In genomic region chr15:75723171-75723846, GRCh38 we compare ENCODE assay signal across 12 cellular contexts. TPM values are rescaled to one million over a fixed set of nuclear protein-coding genes. Genes with fewer than 3 reads are reported as not detected.
DNase-seq lines count a peak whose midpoint lies in the region; ATAC-seq and TF ChIP-seq lines count a peak whose summit lies in the region.
"Had no signal": no experiment of that assay in that cellular context is flagged by ENCODE, and none has a peak within 500 bp of the region (broad histone marks: within the 10 kb centered on the region; RNA-seq: fewer than 3 reads in every experiment).

No MANE protein-coding gene starts in this region.

- H3K27ac ChIP-seq in transverse colon: peak overlapping the region; percentile 76 to 88 (median 80)

- in situ Hi-C loops in transverse colon (cut with MboI; ENCODE audit: low pct_ligation_motif_present in 1 of 4, low pct_unique_long_range_greater_than_20kb in 1 of 4, low sequenced_read_pairs in 3 of 4): loop anchor here in 1 of 4 donors (10.0 kb wide), 1 partner anchor 81 kb away; no protein-coding TSS in a partner anchor

- ATAC-seq in mucosa of descending colon: peak; percentile 70
- ATAC-seq in T-cell (replicated peaks in 1 of 4): no peak

- intact Hi-C loops in mucosa of descending colon (cut with DNase I, micrococcal nuclease) (loop anchor here (10.0 kb wide), 1 partner anchor 81 kb away; no protein-coding TSS in a partner anchor), transverse colon (cut with DNase I; ENCODE audit: low total_unique reads) (no loop called here)

- TF ChIP-seq POLR2A in transverse colon (IDR thresholded peaks at IDR 0.05): no peak

- H3K36me3 ChIP-seq in mucosa of descending colon (ENCODE audit: low read depth) (no peaks in the 10 kb centered on the region), transverse colon (no peaks in the 10 kb centered on the region)

- H3K27me3 ChIP-seq in transverse colon: no peaks in the 10 kb centered on the region

- H3K9me3 ChIP-seq in mucosa of descending colon (no peaks in the 10 kb centered on the region), transverse colon (no peaks in the 10 kb centered on the region)

- H3K36me3 Mint-ChIP-seq in chondrocyte (ENCODE audit: low read depth): no peaks in the 10 kb centered on the region
- no peaks in the 10 kb centered on the region for H3K36me3 Mint-ChIP-seq in T-cell
- H3K36me3 Mint-ChIP-seq: immature natural killer cell had no signal

- CTCF ChIA-PET in T-cell (lab: Charles Lee): no interaction called here

- no peak for TF ChIP-seq EP300 in transverse colon (IDR thresholded peaks at IDR 0.05; ENCODE audit: low read depth)

- H3K4me1 ChIP-seq in mucosa of descending colon (ENCODE audit: low read depth) (peaks cover 17% of the 10 kb centered on the region), transverse colon (peaks cover 20 to 32% (median 24%) of the 10 kb centered on the region in 4 donors)

- H3K4me3 ChIP-seq in mucosa of descending colon (no peak overlapping the region), transverse colon (no peak overlapping the region)

- TF ChIP-seq CTCF in chondrocyte (IDR thresholded peaks at IDR 0.05) (no peak), mucosa of descending colon (IDR thresholded peaks at IDR 0.05) (no peak), transverse colon (IDR thresholded peaks at IDR 0.05) (no peak)

- H3K27me3 Mint-ChIP-seq in chondrocyte (ENCODE audit: low read depth) (no peaks in the 10 kb centered on the region), T-cell (peaks cover 12 to 19% of the 10 kb centered on the region in 2 donors)

- H3K4me1 Mint-ChIP-seq in chondrocyte (ENCODE audit: low read depth) (peaks cover 29% of the 10 kb centered on the region), T-cell (peaks cover 0 to 6% (median 5%) of the 10 kb centered on the region in 3 donors)

- no peaks in the 10 kb centered on the region for H3K9me3 Mint-ChIP-seq in chondrocyte (ENCODE audit: low read depth)
- H3K9me3 Mint-ChIP-seq in T-cell: no peaks in the 10 kb centered on the region
- H3K9me3 Mint-ChIP-seq: immature natural killer cell; stimulated activated naive CD8-positive, alpha-beta T cell treated with anti-CD3 and anti-CD28 coated beads, Interleukin-15, Interleukin-2, amounts not matched to agents 100 ng/mL and 50 ng/mL, for 24 hours had no signal

- DNase-seq in SHP77 (lab: John Stamatoyannopoulos, UW): peak; percentile 10 to 12
- DNase-seq in SHP77 treated with DMSO at 0.1 percent for 48 hours (lab: John Stamatoyannopoulos, UW): no peak
- DNase-seq in chondrocyte (ENCODE audit: low spot score): peak; percentile 50
- peak in 2 of 3 donors; percentile 22 to 30 for DNase-seq in mucosa of descending colon
- DNase-seq in transverse colon: no peak
- DNase-seq in activated CD4-positive, CD25-positive, alpha-beta regulatory T cell (lab: John Stamatoyannopoulos, UW): no peak
- no peak for DNase-seq in stimulated activated naive CD4-positive, alpha-beta T cell treated with Interleukin-2 at 50 U/mL for 16 hours (lab: John Stamatoyannopoulos, UW)
- no peak for DNase-seq in T-cell
- DNase-seq: AML-193; effector CD8-positive, alpha-beta T cell had no signal

- POLR2A ChIA-PET in T-cell (lab: Charles Lee): interaction anchor here in 1 of 2 donors (0.6 kb wide), 1 partner anchor 209 kb away, joined by 5 read pairs; no protein-coding TSS in a partner anchor

- H3K27ac Mint-ChIP-seq in chondrocyte (ENCODE audit: unreplicated experiment) (peak overlapping the region; percentile 95), T-cell (no peak overlapping the region)
- H3K27ac Mint-ChIP-seq: immature natural killer cell; stimulated activated naive CD8-positive, alpha-beta T cell treated with anti-CD3 and anti-CD28 coated beads, Interleukin-15, Interleukin-2, amounts not matched to agents 100 ng/mL and 50 ng/mL, for 24 hours had no signal

- H3K4me3 Mint-ChIP-seq in chondrocyte (ENCODE audit: unreplicated experiment) (no peak overlapping the region), T-cell (no peak overlapping the region)
- H3K4me3 Mint-ChIP-seq: immature natural killer cell; stimulated activated naive CD8-positive, alpha-beta T cell treated with anti-CD3 and anti-CD28 coated beads, Interleukin-15, Interleukin-2, amounts not matched to agents 100 ng/mL and 50 ng/mL, for 24 hours had no signal

- 0 to 68% methylated on average over 1 to 5 of the region's 8 CpGs for WGBS in transverse colon (ENCODE audit: low coverage in 1 of 2), 2 donors

RNA-seq across cellular contexts. Expression of gene CSPG4, which starts 10.7 kb away (rescaled TPM):
- total RNA-seq in chondrocyte: 302 to 607 TPM (median 595 TPM) in 3 replicates
- 10 to 100 TPM in 1 of 3 donors, 1 to 10 TPM in 2; 3.0 to 86.8 (median 7.8) TPM for total RNA-seq in mucosa of descending colon
- total RNA-seq in transverse colon: 10 to 100 TPM; 11.2 to 60.9 (median 31.3) TPM
- under 1 TPM in 3 of 5 donors, not detected in 2; 0.06 to 0.07 (median 0.06) TPM for total RNA-seq in T-cell

Comparison
In these comparisons a context has a peak if more than half of its experiments do, and no peak if none do; other contexts are left out.
1. DNase-seq: peak in SHP77 (2 of 2), chondrocyte (single experiment) and mucosa of descending colon (2 of 3); none in SHP77 treated with DMSO at 0.1 percent for 48 hours (single experiment), transverse colon (single experiment), activated CD4-positive, CD25-positive, alpha-beta regulatory T cell (0 of 4), stimulated activated naive CD4-positive, alpha-beta T cell treated with Interleukin-2 at 50 U/mL for 16 hours (single experiment) and T-cell (0 of 34).